ENCODE assay signal across 9 cellular contexts in the genomic region with DNA sequence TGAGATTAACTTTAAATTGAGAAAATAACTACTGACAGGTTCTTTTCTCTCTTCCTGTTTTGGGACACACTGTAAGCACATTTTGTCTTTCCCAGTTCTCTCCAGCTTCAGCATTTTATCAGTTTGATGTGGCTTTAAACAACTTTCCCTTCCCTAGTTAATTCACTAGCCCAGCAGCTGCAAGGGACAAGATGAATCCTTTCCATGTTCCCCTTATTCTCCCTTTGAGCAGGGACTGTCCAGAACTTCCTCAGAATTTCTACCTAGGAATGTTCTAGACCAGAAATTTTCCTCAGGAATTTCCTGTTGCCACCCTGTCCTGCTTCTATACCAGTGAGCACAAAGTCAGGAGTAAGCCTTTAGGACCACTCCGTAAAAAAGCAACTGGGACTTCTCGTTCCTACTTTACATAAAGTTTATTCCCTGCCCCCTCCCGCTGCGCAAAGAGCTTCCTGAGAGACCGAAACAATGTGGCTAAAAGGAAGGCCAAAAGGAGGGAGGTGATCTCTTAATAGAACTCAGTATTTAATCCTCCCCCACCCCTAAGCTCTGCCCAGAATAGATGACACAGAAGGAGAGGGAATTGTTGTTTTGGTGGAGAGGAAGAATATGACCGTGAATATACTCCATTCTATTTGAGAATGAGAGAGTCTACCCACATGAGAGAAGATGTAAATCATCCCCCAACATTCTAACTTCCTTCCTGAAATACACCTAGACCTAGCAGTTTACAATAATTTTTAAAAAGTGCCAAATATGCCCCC.
DNase-seq lines count a peak whose midpoint lies in the region; ATAC-seq, FAIRE-seq and TF ChIP-seq lines count a peak whose summit lies in the region.
"Had no signal": no experiment of that assay in that cellular context is flagged by ENCODE, and none has a peak within 500 bp of the region (broad histone marks: within the 10 kb centered on the region; RNA-seq: fewer than 3 reads in every experiment).

No MANE protein-coding gene starts in this region.

- H3K27ac ChIP-seq in mesodermal cell (ENCODE audit: low read depth, low read length, severe bottlenecking) (peak overlapping the region; percentile 33), ovary (peak overlapping the region in 1 of 2 donors; percentile 49)
- H3K27ac ChIP-seq: neutrophil had no signal

- ATAC-seq in GM18498 (IDR thresholded peaks at IDR 0.05; ENCODE audit: unreplicated experiment) = no peak

- H3K4me1 ChIP-seq in mesodermal cell (ENCODE audit: control insufficient read depth, insufficient read depth, low read length, poor library complexity, severe bottlenecking) (peaks cover 17% of the 10 kb centered on the region), ovary (ENCODE audit: insufficient read depth) (peaks cover 10% of the 10 kb centered on the region)

- no peak for TF ChIP-seq EP300 in ovary (IDR thresholded peaks at IDR 0.05)

- H3K4me3 ChIP-seq in cardiac fibroblast (replicated peaks in 1 of 2; ENCODE audit: low read depth in 2 of 2, low read length in 2 of 2) (peak overlapping the region in 1 of 2 donors; percentile 1), mesodermal cell (ENCODE audit: extremely low read depth, insufficient read depth, low read length, poor library complexity, severe bottlenecking) (no peak overlapping the region), ovary (no peak overlapping the region)

- DNase-seq in AG08395 (ENCODE audit: low spot score) (peak; percentile 8), HFFc6 (no peak), cardiac fibroblast (ENCODE audit: low read depth in 2 of 2) (peak; percentile 40 to 72), ovary (no peak), H54 (ENCODE audit: insufficient read length, low spot score) (no peak), activated gamma-delta T cell (lab: John Stamatoyannopoulos, UW) (no peak)

- 38% methylated on average over 2 of the region's 6 CpGs; no CpG with 5 or more reads in 1 of the 2 experiments for WGBS in mesodermal cell (ENCODE audit: insufficient coverage in 2 of 2), 2 experiments
- WGBS in ovary, 3 donors = 32 to 46% (median 32%) methylated on average over 6 of the region's 6 CpGs

- H3K9me3 Mint-ChIP-seq in HFFc6 = no peaks in the 10 kb centered on the region

- peaks cover 40% of the 10 kb centered on the region for H3K4me1 Mint-ChIP-seq in HFFc6 (ENCODE audit: low read depth)

- intact Hi-C loops in ovary (cut with DNase I) = loop anchor here in 1 of 4 donors (10.0 kb wide), 1 partner anchor 57 kb away; no protein-coding TSS in a partner anchor

- peaks cover 15% of the 10 kb centered on the region for H3K36me3 Mint-ChIP-seq in HFFc6 (ENCODE audit: low read depth)

- no peaks in the 10 kb centered on the region for H3K27me3 ChIP-seq in ovary

- TF ChIP-seq CTCF in HFFc6 (IDR thresholded peaks at IDR 0.05) = no peak
- no peak for TF ChIP-seq CTCF in cardiac fibroblast (IDR thresholded peaks at IDR 0.05; ENCODE audit: low read depth, low read length)
- TF ChIP-seq CTCF in ovary (IDR thresholded peaks at IDR 0.05) = no peak

- H3K27ac Mint-ChIP-seq in HFFc6 = peak overlapping the region; percentile 80

- TF ChIP-seq POLR2A in ovary (IDR thresholded peaks at IDR 0.05) (no peak), H54 (IDR thresholded peaks at IDR 0.05; ENCODE audit: low read depth, low read length) (no peak)

- H3K27me3 Mint-ChIP-seq in HFFc6 (ENCODE audit: insufficient read depth) = peaks cover 3% of the 10 kb centered on the region; the same call in 1 of the 2 replicates

- FAIRE-seq in H54 (lab: Jason Lieb, UNC) = no peak

- H3K36me3 ChIP-seq in mesodermal cell (ENCODE audit: control insufficient read depth, insufficient read depth, low read length) (no peaks in the 10 kb centered on the region), ovary (no peaks in the 10 kb centered on the region)
- H3K36me3 ChIP-seq: neutrophil had no signal

- H3K9me3 ChIP-seq in mesodermal cell (ENCODE audit: control insufficient read depth, low read length) (no peaks in the 10 kb centered on the region), ovary (no peaks in the 10 kb centered on the region)
- H3K9me3 ChIP-seq: neutrophil had no signal

- H3K4me3 Mint-ChIP-seq in HFFc6 = peak overlapping the region; percentile 67

Comparison
In these comparisons a context has a peak if more than half of its experiments do, and no peak if none do; other contexts are left out.
1. DNase-seq: peak in AG08395 (single experiment) and cardiac fibroblast (2 of 2); none in HFFc6 (single experiment), ovary (0 of 5), H54 (single experiment) and activated gamma-delta T cell (single experiment).